24 cellular contexts compared by ENCODE assay signal in genomic region chr6:167654389-167654788, GRCh38.
"Had no signal": no experiment of that assay in that cellular context is flagged by ENCODE, and none has a peak within 500 bp of the region (broad histone marks: within the 10 kb centered on the region; RNA-seq: fewer than 3 reads in every experiment).

No MANE protein-coding gene starts in this region.

- ATAC-seq: effector memory CD8-positive, alpha-beta T cell; esophagus mucosa; gastrocnemius medialis; heart right ventricle; left cardiac atrium; left lung; left ventricle myocardium superior; lower lobe of right lung; mucosa of descending colon had no signal

- H3K36me3 ChIP-seq: colonic mucosa, esophagus squamous epithelium, gastrocnemius medialis, heart right ventricle, left lung, lower lobe of right lung had no signal

- H3K4me1 ChIP-seq: colonic mucosa, esophagus squamous epithelium, gastrocnemius medialis, left lung, lower lobe of right lung had no signal

- H3K4me3 ChIP-seq: colonic mucosa, esophagus squamous epithelium, gastrocnemius medialis, heart right ventricle, left lung, lower lobe of right lung, mucosa of descending colon had no signal

- H3K9me3 ChIP-seq: colonic mucosa, esophagus squamous epithelium, gastrocnemius medialis, heart right ventricle, left lung, lower lobe of right lung, mucosa of descending colon had no signal

- FAIRE-seq: endometrium, islet of Langerhans, keratinocyte had no signal

- H3K27me3 ChIP-seq: colonic mucosa, left lung had no signal

- H3K27ac ChIP-seq: colonic mucosa, epithelial cell of prostate, esophagus squamous epithelium, gastrocnemius medialis, heart right ventricle, left lung, lower lobe of right lung had no signal

- DNase-seq: colonic mucosa; cortex of kidney; effector CD8-positive, alpha-beta T cell; effector memory CD8-positive, alpha-beta T cell; endodermal cell; erythroblast; esophagus squamous epithelium; foreskin fibroblast; foreskin melanocyte; gastrocnemius medialis; glutamatergic neuron; heart right ventricle; hippocampal formation; left cardiac atrium; left lung; left ventricle myocardium superior; lower lobe of right lung; mesenchymal stem cell; mucosa of descending colon had no signal
